8 cellular contexts compared by ENCODE assay signal in the genomic region with DNA sequence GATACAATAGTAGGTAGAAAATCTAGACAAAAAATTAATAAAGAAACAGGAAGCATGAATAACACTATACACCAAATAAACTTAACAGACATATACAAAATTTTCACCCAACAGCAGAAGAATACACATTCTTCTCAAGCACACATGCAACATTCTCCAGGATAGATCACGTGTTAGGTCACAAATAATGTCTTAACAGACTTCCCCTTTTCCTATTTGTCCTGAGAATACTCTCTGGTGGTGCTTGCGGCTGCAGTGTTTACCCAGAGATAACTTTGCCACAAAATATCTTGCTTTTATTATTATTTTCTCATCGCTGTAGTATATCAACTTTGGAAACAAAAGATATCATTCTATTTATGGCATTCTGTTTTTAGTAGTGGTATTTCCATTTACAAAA.
"Had no signal": no experiment of that assay in that cellular context is flagged by ENCODE, and none has a peak within 500 bp of the region (broad histone marks: within the 10 kb centered on the region; RNA-seq: fewer than 3 reads in every experiment).

No MANE protein-coding gene starts in this region.

- H3K4me2 ChIP-seq: GM23338 had no signal

- ATAC-seq: GM23338 had no signal

- DNase-seq: H9, HCEC 1CT, IMR-90, KBM-7 had no signal

- H3K4me3 ChIP-seq: GM23338 had no signal

- FAIRE-seq: H1, H54, HTR-8/SVneo had no signal

- H2AFZ ChIP-seq: GM23338 had no signal
